16 cellular contexts compared by ENCODE assay signal in the genomic region with DNA sequence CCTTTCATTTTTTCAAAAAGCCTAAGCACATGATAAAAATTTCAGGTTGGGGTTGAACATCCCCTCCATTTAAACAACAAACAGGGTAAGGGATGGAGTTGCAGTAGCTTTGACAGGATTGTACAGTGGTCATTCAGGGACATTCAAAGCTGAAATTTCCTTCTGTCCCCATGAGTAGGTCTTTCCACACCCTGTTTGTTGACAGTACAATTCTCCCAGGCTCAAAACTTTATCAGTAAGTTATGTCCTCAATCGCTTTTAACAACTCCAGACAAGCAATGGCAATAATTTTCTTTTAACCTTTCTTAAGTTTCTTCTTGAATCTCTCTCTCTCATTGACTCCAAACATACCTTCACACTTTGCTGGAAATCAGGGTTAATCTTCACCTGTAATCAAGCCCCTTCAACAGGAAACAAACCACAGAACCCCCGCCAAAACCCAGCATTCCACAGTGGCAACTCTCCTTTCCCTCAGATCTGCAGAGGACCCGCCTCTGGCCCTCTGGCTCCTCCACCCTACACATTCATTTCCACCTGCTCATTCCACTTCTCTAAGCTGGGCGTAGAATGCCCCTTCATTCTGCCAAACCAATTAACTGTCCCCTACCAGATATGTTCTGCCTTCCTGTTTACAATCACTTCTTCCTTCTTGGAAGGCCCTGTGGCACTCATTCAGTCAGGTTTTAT. TPM values are rescaled to one million over a fixed set of nuclear protein-coding genes. Genes with fewer than 3 reads are reported as not detected.
DNase-seq lines count a peak whose midpoint lies in the region; ATAC-seq and TF ChIP-seq lines count a peak whose summit lies in the region.
"Had no signal": no experiment of that assay in that cellular context is flagged by ENCODE, and none has a peak within 500 bp of the region (broad histone marks: within the 10 kb centered on the region; RNA-seq: fewer than 3 reads in every experiment).

No MANE protein-coding gene starts in this region.

- H3K27me3 ChIP-seq in lower lobe of right lung (ENCODE audit: low read depth): no peaks in the 10 kb centered on the region
- no peaks in the 10 kb centered on the region for H3K27me3 ChIP-seq in thyroid gland
- no peaks in the 10 kb centered on the region for H3K27me3 ChIP-seq in Peyer's patch

- H3K27me3 Mint-ChIP-seq in activated naive CD8-positive, alpha-beta T cell: no peaks in the 10 kb centered on the region
- H3K27me3 Mint-ChIP-seq in activated naive CD8-positive, alpha-beta T cell treated with anti-CD3 and anti-CD28 coated beads for 36 hours: no peaks in the 10 kb centered on the region
- H3K27me3 Mint-ChIP-seq: natural killer cell treated with Interleukin-12 subunit alpha and Interleukin-12 subunit beta and Interleukin-15 and Interleukin-18, amount 100 ng/mL, for 72 hours had no signal

- H3K4me1 ChIP-seq in OCI-LY7 (ENCODE audit: insufficient read depth, low read length, poor library complexity, severe bottlenecking) (peaks cover 49% of the 10 kb centered on the region), lower lobe of right lung (peaks cover 36% of the 10 kb centered on the region), thyroid gland (peaks cover 57 to 82% of the 10 kb centered on the region in 2 donors), Peyer's patch (peaks cover 0 to 18% (median 0%) of the 10 kb centered on the region in 4 donors)

- H3K9me3 ChIP-seq in OCI-LY7 (ENCODE audit: low read length): no peaks in the 10 kb centered on the region
- no peaks in the 10 kb centered on the region for H3K9me3 ChIP-seq in lower lobe of right lung
- no peaks in the 10 kb centered on the region for H3K9me3 ChIP-seq in thyroid gland
- H3K9me3 ChIP-seq in Peyer's patch: no peaks in the 10 kb centered on the region

- intact Hi-C loops in OCI-LY7 (cut with micrococcal nuclease; ENCODE audit: unreplicated experiment) (no loop called here), lower lobe of right lung (cut with DNase I) (no loop called here), thyroid gland (cut with DNase I) (no loop called here)

- H3K27ac Mint-ChIP-seq in activated naive CD8-positive, alpha-beta T cell: peak overlapping the region; percentile 46
- no peak overlapping the region for H3K27ac Mint-ChIP-seq in activated naive CD8-positive, alpha-beta T cell treated with anti-CD3 and anti-CD28 coated beads for 36 hours
- H3K27ac Mint-ChIP-seq: GM23338 had no signal

- H3K9me2 ChIP-seq in OCI-LY7 (ENCODE audit: insufficient read depth, low read length): no peaks in the 10 kb centered on the region

- H3K4me3 Mint-ChIP-seq in activated naive CD8-positive, alpha-beta T cell: no peak overlapping the region
- H3K4me3 Mint-ChIP-seq in activated naive CD8-positive, alpha-beta T cell treated with anti-CD3 and anti-CD28 coated beads for 36 hours: no peak overlapping the region
- H3K4me3 Mint-ChIP-seq: GM23338; natural killer cell treated with Interleukin-12 subunit alpha and Interleukin-12 subunit beta and Interleukin-15 and Interleukin-18, amount 100 ng/mL, for 72 hours had no signal

- peaks cover 5% of the 10 kb centered on the region for H3K36me3 Mint-ChIP-seq in activated naive CD8-positive, alpha-beta T cell
- peaks cover 12% of the 10 kb centered on the region for H3K36me3 Mint-ChIP-seq in activated naive CD8-positive, alpha-beta T cell treated with anti-CD3 and anti-CD28 coated beads for 36 hours

- peak; percentile 64 to 68 for ATAC-seq in lower lobe of right lung
- ATAC-seq: GM23338; left lobe of liver; natural killer cell treated with Interleukin-12 subunit alpha and Interleukin-12 subunit beta and Interleukin-15 and Interleukin-18, amount 100 ng/mL, for 72 hours had no signal

- H3K4me1 Mint-ChIP-seq in activated naive CD8-positive, alpha-beta T cell (ENCODE audit: low read depth): peaks cover 16% of the 10 kb centered on the region
- peaks cover 14% of the 10 kb centered on the region for H3K4me1 Mint-ChIP-seq in activated naive CD8-positive, alpha-beta T cell treated with anti-CD3 and anti-CD28 coated beads for 36 hours

- TF ChIP-seq POLR2A in thyroid gland (IDR thresholded peaks at IDR 0.05) (no peak), Peyer's patch (IDR thresholded peaks at IDR 0.05) (no peak)

- POLR2A ChIA-PET in OCI-LY7 (lab: Charles Lee): interaction anchor here (1.3 kb wide), 1 partner anchor 32 kb away, joined by 3 read pairs; no protein-coding TSS in a partner anchor

- H2AFZ ChIP-seq in OCI-LY7 (ENCODE audit: low read length): no peak overlapping the region
- H2AFZ ChIP-seq: GM23338 had no signal

- CTCF ChIA-PET in OCI-LY7 (lab: Charles Lee; ENCODE audit: unreplicated experiment): no interaction called here

- no peak for DNase-seq in activated naive CD8-positive, alpha-beta T cell treated with anti-CD3 and anti-CD28 coated beads for 36 hours
- DNase-seq in OCI-LY7 (ENCODE audit: low spot score) (no peak), lower lobe of right lung (no peak), thyroid gland (no peak), DMS 273 treated with DMSO at 0.1 percent for 48 hours (lab: John Stamatoyannopoulos, UW) (no peak), Peyer's patch (no peak), LoVo (ENCODE audit: low spot score) (no peak)
- DNase-seq: activated CD4-positive, CD25-positive, alpha-beta regulatory T cell treated with anti-CD3 and anti-CD28 coated beads, Interleukin-2, amount 50 U/mL, for 72 hours; activated T-cell treated with anti-CD3 and anti-CD28 coated beads for 4 hours; NCI-H1694; SIG-M5; substantia nigra had no signal

- H3K9me3 Mint-ChIP-seq in activated naive CD8-positive, alpha-beta T cell (ENCODE audit: low read depth): no peaks in the 10 kb centered on the region
- no peaks in the 10 kb centered on the region for H3K9me3 Mint-ChIP-seq in activated naive CD8-positive, alpha-beta T cell treated with anti-CD3 and anti-CD28 coated beads for 36 hours
- H3K9me3 Mint-ChIP-seq: GM23338; natural killer cell treated with Interleukin-12 subunit alpha and Interleukin-12 subunit beta and Interleukin-15 and Interleukin-18, amount 100 ng/mL, for 72 hours had no signal

- H3K36me3 ChIP-seq in OCI-LY7 (ENCODE audit: insufficient read depth, low read length): peaks cover 87% of the 10 kb centered on the region
- H3K36me3 ChIP-seq in lower lobe of right lung: peaks cover 93% of the 10 kb centered on the region
- H3K36me3 ChIP-seq in thyroid gland: peaks cover 12 to 18% of the 10 kb centered on the region in 2 donors
- H3K36me3 ChIP-seq in Peyer's patch: peaks cover 0 to 57% (median 0%) of the 10 kb centered on the region in 3 donors

- BruUV-seq in OCI-LY7 (replicated peaks; lab: Mats Ljungman, UMichigan): no TSS peak

- WGBS in thyroid gland, 2 donors: 68 to 79% methylated on average over 4 of the region's 4 CpGs

- no peaks in the 10 kb centered on the region for H4K20me1 ChIP-seq in OCI-LY7 (ENCODE audit: insufficient read depth, low read length)

- H3K4me3 ChIP-seq in OCI-LY7 (ENCODE audit: low read depth, low read length, poor library complexity, severe bottlenecking) (no peak overlapping the region), lower lobe of right lung (no peak overlapping the region), thyroid gland (replicated peaks in 1 of 3) (no peak overlapping the region), Peyer's patch (no peak overlapping the region)
- H3K4me3 ChIP-seq: GM23338 had no signal

- H3K4me2 ChIP-seq in OCI-LY7 (ENCODE audit: low read length): peak overlapping the region; percentile 13
- H3K4me2 ChIP-seq: GM23338 had no signal

- TF ChIP-seq CTCF in OCI-LY7 (conservative IDR thresholded peaks at IDR 0.05; ENCODE audit: low read length) (no peak), lower lobe of right lung (IDR thresholded peaks at IDR 0.05) (no peak), thyroid gland (IDR thresholded peaks at IDR 0.05) (no peak), Peyer's patch (IDR thresholded peaks at IDR 0.05) (no peak)

- H3K27ac ChIP-seq in OCI-LY7 (ENCODE audit: low read depth, low read length, poor library complexity, severe bottlenecking): peak overlapping the region; percentile 2
- peak overlapping the region; percentile 60 for H3K27ac ChIP-seq in lower lobe of right lung
- peak overlapping the region; percentile 42 to 93 (median 85) for H3K27ac ChIP-seq in thyroid gland
- H3K27ac ChIP-seq in Peyer's patch: no peak overlapping the region

- H3K79me2 ChIP-seq in OCI-LY7 (ENCODE audit: insufficient read depth, low read depth, low read length): peaks cover 5% of the 10 kb centered on the region; the same call in 1 of the 2 replicates

RNA-seq across cellular contexts. Expression of gene TXNDC11, which starts 20.7 kb away (rescaled TPM):
- total RNA-seq in activated naive CD8-positive, alpha-beta T cell treated with anti-CD3 and anti-CD28 coated beads for 36 hours: 10 to 100 TPM; 24.5 to 27.3 TPM
- total RNA-seq in OCI-LY7 (2014; rRNA removed; shearing (Covaris generic)): 79.8 and 96.0 TPM in 2 replicates
- 88.6 and 96.7 TPM in 2 replicates for total RNA-seq in OCI-LY7 (2022)
- total RNA-seq in lower lobe of right lung: 88.2 TPM
- 100 to 1,000 TPM in 3 of 4 donors, 10 to 100 TPM in 1; 77.3 to 135 (median 115) TPM for total RNA-seq in thyroid gland
- total RNA-seq in Peyer's patch: 10 to 100 TPM; 69.3 to 89.4 (median 76.9) TPM

RNA-seq across cellular contexts. Expression of gene SNN, which starts 53.7 kb away (rescaled TPM):
- 10 to 100 TPM; 10.3 to 11.2 TPM for total RNA-seq in activated naive CD8-positive, alpha-beta T cell treated with anti-CD3 and anti-CD28 coated beads for 36 hours
- total RNA-seq in OCI-LY7 (2014; rRNA removed; shearing (Covaris generic)): 28.3 and 31.8 TPM in 2 replicates
- 27.8 and 31.6 TPM in 2 replicates for total RNA-seq in OCI-LY7 (2022)
- total RNA-seq in lower lobe of right lung: 25.5 TPM
- 10 to 100 TPM; 31.5 to 50.6 (median 36.3) TPM for total RNA-seq in thyroid gland
- 1 to 10 TPM; 4.2 to 5.0 (median 4.5) TPM for total RNA-seq in Peyer's patch

Comparison
In these comparisons a context has a peak if more than half of its experiments do, and no peak if none do; other contexts are left out.
1. H3K27ac ChIP-seq: peak in OCI-LY7 (single experiment), lower lobe of right lung (single experiment) and thyroid gland (3 of 3); none in Peyer's patch (0 of 4).